8 cellular contexts compared by ENCODE assay signal in the genomic region with DNA sequence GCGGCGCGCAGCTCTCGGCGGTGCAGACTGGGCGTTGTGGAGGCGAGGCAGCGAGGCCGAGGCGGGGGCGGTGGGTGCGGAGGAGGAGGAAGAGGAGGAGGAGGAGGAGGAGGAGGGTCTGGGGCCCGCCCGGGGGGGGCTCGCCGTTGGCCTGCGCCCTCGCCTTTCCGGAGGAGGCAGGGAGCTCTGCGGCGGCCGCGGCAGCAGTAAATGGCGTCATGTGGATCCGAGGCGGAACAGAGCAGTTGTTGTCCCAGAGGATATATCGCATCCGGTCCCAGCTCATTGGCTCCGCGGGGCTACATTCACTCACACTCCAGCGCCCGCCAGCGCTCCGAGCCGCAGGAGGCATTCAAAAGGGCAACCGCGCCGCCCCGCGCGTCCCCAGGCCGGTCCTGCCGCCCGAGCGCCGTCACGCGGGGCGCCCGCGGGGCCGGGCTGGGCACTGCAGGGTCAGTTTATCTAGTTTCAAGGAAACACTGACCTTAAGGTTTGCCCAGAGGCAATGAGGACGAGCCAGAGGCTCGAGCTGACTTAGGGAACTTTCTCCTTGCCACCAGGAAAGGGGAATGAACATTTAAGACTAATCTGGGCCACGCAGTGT. TPM values are rescaled to one million over a fixed set of nuclear protein-coding genes. Genes with fewer than 3 reads are reported as not detected.
DNase-seq lines count a peak whose midpoint lies in the region; ATAC-seq, FAIRE-seq and TF ChIP-seq lines count a peak whose summit lies in the region.

A gene with protein sequence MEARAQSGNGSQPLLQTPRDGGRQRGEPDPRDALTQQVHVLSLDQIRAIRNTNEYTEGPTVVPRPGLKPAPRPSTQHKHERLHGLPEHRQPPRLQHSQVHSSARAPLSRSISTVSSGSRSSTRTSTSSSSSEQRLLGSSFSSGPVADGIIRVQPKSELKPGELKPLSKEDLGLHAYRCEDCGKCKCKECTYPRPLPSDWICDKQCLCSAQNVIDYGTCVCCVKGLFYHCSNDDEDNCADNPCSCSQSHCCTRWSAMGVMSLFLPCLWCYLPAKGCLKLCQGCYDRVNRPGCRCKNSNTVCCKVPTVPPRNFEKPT (minus strand): TSS at position 29 of the 604 bp plus-strand sequence. CDS start 3,421 bp downstream, outside the sequence.

- peaks cover 29% of the 10 kb centered on the region for H3K4me1 ChIP-seq in Caco-2
- no peaks in the 10 kb centered on the region for H3K4me1 ChIP-seq in urinary bladder (ENCODE audit: insufficient read depth)

- H3K36me3 Mint-ChIP-seq in Caco-2 (ENCODE audit: insufficient read depth, unreplicated experiment): peaks cover 33% of the 10 kb centered on the region
- no peaks in the 10 kb centered on the region for H3K36me3 Mint-ChIP-seq in activated naive CD4-positive, alpha-beta T cell treated with anti-CD3 and anti-CD28 coated beads for 36 hours (ENCODE audit: low read depth)
- no peaks in the 10 kb centered on the region for H3K36me3 Mint-ChIP-seq in natural killer cell treated with Interleukin-12 subunit alpha and Interleukin-12 subunit beta and Interleukin-15 and Interleukin-18, amount 100 ng/mL, for 72 hours

- DNase-seq in Caco-2: peak; percentile 93 to 97
- peak; percentile 79 for DNase-seq in NCI-H69 (lab: John Stamatoyannopoulos, UW)
- peak; percentile 64 for DNase-seq in activated naive CD4-positive, alpha-beta T cell treated with anti-CD3 and anti-CD28 coated beads for 36 hours
- peak; percentile 86 to 93 for DNase-seq in frontal cortex (ENCODE audit: low spot score in 2 of 2)
- peak; percentile 75 for DNase-seq in natural killer cell treated with Interleukin-12 subunit alpha and Interleukin-12 subunit beta and Interleukin-15 and Interleukin-18, amount 100 ng/mL, for 72 hours (ENCODE audit: low spot score)

- H3K27ac Mint-ChIP-seq in Caco-2 (ENCODE audit: unreplicated experiment): peak within 1 kb of the TSS; percentile 91
- no peak within 1 kb of the TSS for H3K27ac Mint-ChIP-seq in activated naive CD4-positive, alpha-beta T cell treated with anti-CD3 and anti-CD28 coated beads for 36 hours
- no peak within 1 kb of the TSS for H3K27ac Mint-ChIP-seq in natural killer cell treated with Interleukin-12 subunit alpha and Interleukin-12 subunit beta and Interleukin-15 and Interleukin-18, amount 100 ng/mL, for 72 hours

- no TSS peak for BruUV-seq in Caco-2 (replicated peaks; lab: Mats Ljungman, UMichigan)

- intact Hi-C loops in Caco-2 (cut with micrococcal nuclease; ENCODE audit: unreplicated experiment): loop anchor here (1.0 to 10.0 kb wide), 4 partner anchors 366 to 664 kb away; no protein-coding TSS in a partner anchor
- intact Hi-C loops in activated naive CD4-positive, alpha-beta T cell treated with anti-CD3 and anti-CD28 coated beads for 36 hours (cut with micrococcal nuclease): loop anchor here (5.0 to 10.0 kb wide), 4 partner anchors 61 to 1736 kb away; partner anchors contain the start of gene POU4F1

- H3K4me3 ChIP-seq in Caco-2 (ENCODE audit: low read depth, low read length) (peak within 1 kb of the TSS; percentile 84), urinary bladder (ENCODE audit: low read depth, low read length) (peak within 1 kb of the TSS; percentile 89)

- under 1% methylated on average over 51 of the region's 55 CpGs for WGBS in urinary bladder

- no peak within 1 kb of the TSS for H3K4me3 Mint-ChIP-seq in Caco-2 (ENCODE audit: unreplicated experiment)
- no peak within 1 kb of the TSS for H3K4me3 Mint-ChIP-seq in activated naive CD4-positive, alpha-beta T cell treated with anti-CD3 and anti-CD28 coated beads for 36 hours
- no peak within 1 kb of the TSS for H3K4me3 Mint-ChIP-seq in natural killer cell treated with Interleukin-12 subunit alpha and Interleukin-12 subunit beta and Interleukin-15 and Interleukin-18, amount 100 ng/mL, for 72 hours

- CTCF ChIA-PET in Caco-2 (lab: Charles Lee): interaction anchor here (0.6 to 1.3 kb wide), 8 partner anchors 21 to 1108 kb away, joined by 3 to 8 read pairs (median 5); no protein-coding TSS in a partner anchor
- CTCF ChIA-PET in activated naive CD4-positive, alpha-beta T cell treated with anti-CD3 and anti-CD28 coated beads for 36 hours (lab: Charles Lee): interaction anchor here (0.5 to 2.8 kb wide), 2 partner anchors 23 to 1677 kb away, joined by 3 to 13 read pairs; no protein-coding TSS in a partner anchor

- ATAC-seq in GM19452 (IDR thresholded peaks at IDR 0.05; ENCODE audit: unreplicated experiment) (peak; percentile 49), HG03460 (IDR thresholded peaks at IDR 0.05; ENCODE audit: unreplicated experiment) (peak; percentile 57)
- peak; percentile 74 to 83 for ATAC-seq in natural killer cell treated with Interleukin-12 subunit alpha and Interleukin-12 subunit beta and Interleukin-15 and Interleukin-18, amount 100 ng/mL, for 72 hours

- H3K36me3 ChIP-seq in Caco-2 (ENCODE audit: control insufficient read depth, insufficient read depth, low read length) (0 out of 2 replicates have a peak, but pooled peaks cover 5% of the 10 kb centered on the region), urinary bladder (ENCODE audit: insufficient read depth) (no peaks in the 10 kb centered on the region)

- no peak for TF ChIP-seq CTCF in Caco-2 (IDR thresholded peaks at IDR 0.05; ENCODE audit: insufficient read depth in 1 of 2, low read depth in 1 of 2, low read length in 1 of 2, severe bottlenecking in 1 of 2, unreplicated experiment in 1 of 2)

- H3K27ac ChIP-seq in urinary bladder (ENCODE audit: low read depth): peak within 1 kb of the TSS; percentile 95

- FAIRE-seq in frontal cortex (lab: Jason Lieb, UNC): no peak

- H3K27me3 ChIP-seq in Caco-2 (replicated peaks; ENCODE audit: control insufficient read depth, insufficient read depth, low read length): no peaks in the 10 kb centered on the region

- POLR2A ChIA-PET in Caco-2 (lab: Charles Lee): interaction anchor here (0.5 to 1.5 kb wide), 11 partner anchors 74 to 860 kb away, joined by 3 to 12 read pairs (median 5); partner anchors contain the start of gene NDFIP2

- no peaks in the 10 kb centered on the region for H3K27me3 Mint-ChIP-seq in Caco-2 (ENCODE audit: insufficient read depth, unreplicated experiment)
- peaks cover 51% of the 10 kb centered on the region for H3K27me3 Mint-ChIP-seq in activated naive CD4-positive, alpha-beta T cell treated with anti-CD3 and anti-CD28 coated beads for 36 hours (ENCODE audit: low read depth)
- peaks cover 4 to 7% of the 10 kb centered on the region in 2 donors for H3K27me3 Mint-ChIP-seq in natural killer cell treated with Interleukin-12 subunit alpha and Interleukin-12 subunit beta and Interleukin-15 and Interleukin-18, amount 100 ng/mL, for 72 hours

- H3K9me3 ChIP-seq in Caco-2: no peaks in the 10 kb centered on the region

- no peaks in the 10 kb centered on the region for H3K9me3 Mint-ChIP-seq in Caco-2 (ENCODE audit: unreplicated experiment)
- H3K9me3 Mint-ChIP-seq in activated naive CD4-positive, alpha-beta T cell treated with anti-CD3 and anti-CD28 coated beads for 36 hours: no peaks in the 10 kb centered on the region
- H3K9me3 Mint-ChIP-seq in natural killer cell treated with Interleukin-12 subunit alpha and Interleukin-12 subunit beta and Interleukin-15 and Interleukin-18, amount 100 ng/mL, for 72 hours: no peaks in the 10 kb centered on the region

- peaks cover 13% of the 10 kb centered on the region for H3K4me1 Mint-ChIP-seq in Caco-2 (ENCODE audit: low read depth, unreplicated experiment)
- peaks cover 8% of the 10 kb centered on the region for H3K4me1 Mint-ChIP-seq in activated naive CD4-positive, alpha-beta T cell treated with anti-CD3 and anti-CD28 coated beads for 36 hours (ENCODE audit: low read depth)
- peaks cover 10 to 28% of the 10 kb centered on the region in 2 donors for H3K4me1 Mint-ChIP-seq in natural killer cell treated with Interleukin-12 subunit alpha and Interleukin-12 subunit beta and Interleukin-15 and Interleukin-18, amount 100 ng/mL, for 72 hours (ENCODE audit: low read depth in 2 of 2)

RNA-seq across cellular contexts. Expression of the gene that starts here (rescaled TPM):
- total RNA-seq in Caco-2 (2022) (28.9 and 32.4 TPM in 2 replicates), frontal cortex (42.8 TPM), urinary bladder (34.9 TPM)
- total RNA-seq in activated naive CD4-positive, alpha-beta T cell treated with anti-CD3 and anti-CD28 coated beads for 36 hours: under 1 TPM; 0.26 to 0.44 TPM
- total RNA-seq in natural killer cell treated with Interleukin-12 subunit alpha and Interleukin-12 subunit beta and Interleukin-15 and Interleukin-18, amount 100 ng/mL, for 72 hours: 1 to 10 TPM; 2.1 to 2.6 TPM
- polyA plus RNA-seq in urinary bladder: 54.5 TPM

Comparison
In these comparisons a context has a peak if more than half of its experiments do, and no peak if none do; other contexts are left out.
1. Peak in every context shown above with its lines: DNase-seq, ATAC-seq, H3K4me3 ChIP-seq and H3K27ac ChIP-seq.
2. Peak in DNase-seq in activated naive CD4-positive, alpha-beta T cell treated with anti-CD3 and anti-CD28 coated beads for 36 hours; RNA of the gene not detected or under 1 TPM.